18 cellular contexts compared by ENCODE assay signal in the genomic region with DNA sequence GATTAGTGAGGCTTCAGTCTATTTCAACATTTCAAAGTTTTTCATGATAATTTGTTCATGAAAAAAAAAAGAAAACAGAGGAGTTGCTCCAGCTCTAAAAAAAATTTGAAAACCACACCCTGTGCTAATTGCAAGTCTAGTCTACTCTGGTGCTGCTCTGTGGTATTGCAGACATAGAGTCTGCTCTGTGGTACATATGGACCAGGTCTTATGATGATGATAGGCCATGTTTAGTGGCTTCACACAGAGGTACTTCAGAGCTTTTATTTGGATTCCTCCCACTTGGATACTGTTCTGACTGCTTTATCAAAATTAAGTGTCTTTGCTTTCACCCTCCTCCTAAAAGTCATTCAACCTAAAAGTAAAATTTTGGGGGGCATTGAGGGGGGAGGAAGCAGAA.
A peak's percentile ranks its signal among the peaks of the same experiment; 100 is the strongest.
DNase-seq lines count a peak whose midpoint lies in the region; ATAC-seq, FAIRE-seq and TF ChIP-seq lines count a peak whose summit lies in the region.
"Had no signal": no experiment of that assay in that cellular context is flagged by ENCODE, and none has a peak within 500 bp of the region (broad histone marks: within the 10 kb centered on the region; RNA-seq: fewer than 3 reads in every experiment).

No MANE protein-coding gene starts in this region.

- H3K27me3 ChIP-seq in OCI-LY3 (ENCODE audit: low read depth, low read length) (no peaks in the 10 kb centered on the region), keratinocyte (ENCODE audit: control insufficient read depth, extremely low read depth, insufficient read depth, low read length) (no peaks in the 10 kb centered on the region)
- H3K27me3 ChIP-seq: esophagus squamous epithelium had no signal

- H3K79me2 ChIP-seq in OCI-LY3 (ENCODE audit: low read length) (no peaks in the 10 kb centered on the region; the same call in 1 of the 2 replicates), keratinocyte (ENCODE audit: control insufficient read depth, insufficient read depth, low read length) (no peaks in the 10 kb centered on the region)

- peaks cover 17% of the 10 kb centered on the region for H3K4me1 Mint-ChIP-seq in activated T-cell treated with anti-CD3 and anti-CD28 coated beads, Interleukin-2, amount 50 U/mL, for 4 hours (ENCODE audit: low read depth)

- H2AFZ ChIP-seq in OCI-LY3 (ENCODE audit: low read depth, low read length) (no peak overlapping the region), keratinocyte (ENCODE audit: control insufficient read depth, low read length) (no peak overlapping the region)

- H3K27me3 Mint-ChIP-seq in activated T-cell treated with anti-CD3 and anti-CD28 coated beads, Interleukin-2, amount 50 U/mL, for 4 hours (ENCODE audit: low read depth): no peaks in the 10 kb centered on the region
- H3K27me3 Mint-ChIP-seq: activated CD4-positive, alpha-beta memory T cell treated with anti-CD3 and anti-CD28 coated beads, Interleukin-2, amount 10 ng/mL, durations not matched to agents 7 days and 5 days had no signal

- peaks cover 19% of the 10 kb centered on the region for H3K36me3 ChIP-seq in OCI-LY3 (replicated peaks; ENCODE audit: low read depth, low read length)
- peaks cover 3 to 4% of the 10 kb centered on the region in 2 experiments for H3K36me3 ChIP-seq in keratinocyte (ENCODE audit: control insufficient read depth in 2 of 2, extremely low read depth in 1 of 2, insufficient read depth in 2 of 2, low read length in 2 of 2)
- H3K36me3 ChIP-seq: esophagus squamous epithelium had no signal

- dilution Hi-C loops in keratinocyte (cut with MboI; ENCODE audit: extremely low pct_ligation_motif_present, low sequenced_read_pairs): no loop called here

- H3K4me3 ChIP-seq in OCI-LY3 (ENCODE audit: low read length): no peak overlapping the region
- no peak overlapping the region for H3K4me3 ChIP-seq in keratinocyte (ENCODE audit: control insufficient read depth in 2 of 3, extremely low read depth in 1 of 3, insufficient read depth in 2 of 3, low read depth in 1 of 3, low read length in 3 of 3)
- H3K4me3 ChIP-seq: coronary artery, esophagus squamous epithelium, psoas muscle had no signal

- H3K27ac ChIP-seq in OCI-LY3 (ENCODE audit: low read length) (no peak overlapping the region), keratinocyte (ENCODE audit: control insufficient read depth, insufficient read depth, low read length) (no peak overlapping the region)
- H3K27ac ChIP-seq: coronary artery, esophagus squamous epithelium, HL-60, psoas muscle had no signal

- DNase-seq in activated T-cell treated with anti-CD3 and anti-CD28 coated beads, Interleukin-2, amount 50 U/mL, for 4 hours: no peak
- DNase-seq in activated T-cell treated with anti-CD3 and anti-CD28 coated beads for 4 hours (no peak), NCI-H1092 (lab: John Stamatoyannopoulos, UW) (peak; percentile 33), keratinocyte (ENCODE audit: low read depth, low spot score) (no peak), dermis blood vessel endothelial cell (no peak)
- no peak for DNase-seq in stimulated activated CD4-positive, alpha-beta T cell treated with anti-CD3 and anti-CD28 coated beads, Interleukin-2, amount 100 ng/mL, for 48 hours
- no peak for DNase-seq in activated naive CD4-positive, alpha-beta T cell treated with Interleukin-2 at 50 U/mL for 16 hours
- DNase-seq: activated CD4-positive, alpha-beta memory T cell treated with anti-CD3 and anti-CD28 coated beads, Interleukin-2, amount 10 ng/mL, durations not matched to agents 7 days and 5 days; activated effector memory CD4-positive, alpha-beta T cell treated with Interleukin-2 at 50 U/mL for 16 hours; aorta; esophagus squamous epithelium; mesenchymal stem cell; psoas muscle; SW 1271 had no signal

- peak overlapping the region; percentile 32; the same call in 1 of the 2 replicates for H3K4me2 ChIP-seq in OCI-LY3 (ENCODE audit: low read length)
- peak overlapping the region; percentile 43 for H3K4me2 ChIP-seq in keratinocyte (ENCODE audit: control insufficient read depth, extremely low read depth, insufficient read depth, low read depth, low read length)

- no peaks in the 10 kb centered on the region for H3K9me3 Mint-ChIP-seq in activated T-cell treated with anti-CD3 and anti-CD28 coated beads, Interleukin-2, amount 50 U/mL, for 4 hours
- H3K9me3 Mint-ChIP-seq: activated CD4-positive, alpha-beta memory T cell treated with anti-CD3 and anti-CD28 coated beads, Interleukin-2, amount 10 ng/mL, durations not matched to agents 7 days and 5 days; nephron had no signal

- FAIRE-seq in keratinocyte (lab: Jason Lieb, UNC): no peak

- H3K36me3 Mint-ChIP-seq in activated T-cell treated with anti-CD3 and anti-CD28 coated beads, Interleukin-2, amount 50 U/mL, for 4 hours (ENCODE audit: insufficient read depth): peaks cover 2% of the 10 kb centered on the region

- no peak overlapping the region for H3K9ac ChIP-seq in OCI-LY3 (ENCODE audit: low read length)
- no peak overlapping the region for H3K9ac ChIP-seq in keratinocyte (ENCODE audit: control insufficient read depth, extremely low read depth, insufficient read depth, low read length)

- H4K20me1 ChIP-seq in OCI-LY3 (ENCODE audit: insufficient read depth, low read length): peaks cover 12% of the 10 kb centered on the region; the same call in 1 of the 2 replicates
- no peaks in the 10 kb centered on the region for H4K20me1 ChIP-seq in keratinocyte (ENCODE audit: control insufficient read depth, extremely low read depth, insufficient read depth, low read length)

- no peaks in the 10 kb centered on the region for H3K9me3 ChIP-seq in OCI-LY3 (ENCODE audit: insufficient read depth, low read length)
- no peaks in the 10 kb centered on the region for H3K9me3 ChIP-seq in keratinocyte (ENCODE audit: control insufficient read depth, low read depth, low read length)
- H3K9me3 ChIP-seq: esophagus squamous epithelium, psoas muscle had no signal

- H3K4me3 Mint-ChIP-seq in activated T-cell treated with anti-CD3 and anti-CD28 coated beads, Interleukin-2, amount 50 U/mL, for 4 hours: no peak overlapping the region
- H3K4me3 Mint-ChIP-seq: activated CD4-positive, alpha-beta memory T cell treated with anti-CD3 and anti-CD28 coated beads, Interleukin-2, amount 10 ng/mL, durations not matched to agents 7 days and 5 days; nephron had no signal

- TF ChIP-seq CTCF in OCI-LY3 (IDR thresholded peaks at IDR 0.05; ENCODE audit: low read depth, low read length) (no peak), keratinocyte (optimal IDR thresholded peaks at IDR 0.05 in 1 of 3, IDR thresholded peaks at IDR 0.05 in 1 of 3, conservative IDR thresholded peaks at IDR 0.05 in 1 of 3; ENCODE audit: extremely low read depth in 1 of 3, insufficient read depth in 2 of 3, low read length in 3 of 3) (no peak)

- H3K4me1 ChIP-seq in OCI-LY3 (ENCODE audit: low read length): peaks cover 23% of the 10 kb centered on the region
- peaks cover 15% of the 10 kb centered on the region for H3K4me1 ChIP-seq in keratinocyte (ENCODE audit: control insufficient read depth, extremely low read depth, insufficient read depth, low read length)
- H3K4me1 ChIP-seq: psoas muscle had no signal

- ATAC-seq in activated T-cell treated with anti-CD3 and anti-CD28 coated beads, Interleukin-2, amount 50 U/mL, for 4 hours: peak; percentile 35 to 36
- ATAC-seq: psoas muscle had no signal

- no peaks in the 10 kb centered on the region for H3K9me1 ChIP-seq in keratinocyte (ENCODE audit: control insufficient read depth, extremely low read depth, insufficient read depth, low read length)
